29 cellular contexts compared by ENCODE assay signal in the genomic region with DNA sequence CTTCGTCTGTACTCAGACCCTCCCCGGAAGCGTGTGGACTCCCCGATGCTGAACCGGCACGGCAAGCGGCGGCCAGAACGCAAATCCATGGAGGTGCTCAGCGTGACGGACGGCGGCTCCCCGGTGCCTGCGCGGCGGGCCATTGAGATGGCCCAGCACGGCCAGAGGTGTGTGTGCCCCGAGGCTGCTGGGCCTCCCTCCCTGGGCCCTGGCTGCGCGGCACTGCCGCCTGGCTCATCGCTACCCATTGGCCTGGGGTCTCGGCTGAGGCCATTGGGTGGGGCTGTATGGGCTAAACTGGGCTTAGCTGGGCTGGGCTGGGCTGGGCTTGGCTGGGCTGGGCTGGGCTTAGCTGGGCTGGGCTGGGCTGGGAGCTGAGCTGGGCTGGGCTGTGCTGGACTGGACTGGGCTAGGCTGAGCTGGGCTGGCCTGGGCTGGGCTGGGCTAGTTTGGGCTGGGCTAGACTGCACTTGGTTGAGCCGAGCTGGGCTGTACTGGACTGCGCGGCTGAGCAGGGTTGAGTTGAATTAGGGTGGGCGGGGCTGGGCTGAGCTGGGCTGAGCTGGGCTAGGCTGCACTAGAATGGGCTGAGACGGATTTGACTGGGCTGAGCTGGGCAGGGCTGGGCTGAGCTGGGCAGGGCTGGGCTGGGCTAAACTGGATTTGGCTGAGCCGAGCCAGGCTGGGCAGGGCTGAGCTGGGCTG. TPM values are rescaled to one million over a fixed set of nuclear protein-coding genes. Genes with fewer than 3 reads are reported as not detected.
DNase-seq lines count a peak whose midpoint lies in the region; ATAC-seq, FAIRE-seq and TF ChIP-seq lines count a peak whose summit lies in the region.
"Had no signal": no experiment of that assay in that cellular context is flagged by ENCODE, and none has a peak within 500 bp of the region (broad histone marks: within the 10 kb centered on the region; RNA-seq: fewer than 3 reads in every experiment).

No MANE protein-coding gene starts in this region.

- H3K4me1 Mint-ChIP-seq in activated CD8-positive, alpha-beta T cell treated with anti-CD3 and anti-CD28 coated beads, Interleukin-2, amount 10 ng/mL, durations not matched to agents 7 days and 5 days (ENCODE audit: low read depth) = no peaks in the 10 kb centered on the region
- no peaks in the 10 kb centered on the region for H3K4me1 Mint-ChIP-seq in activated CD8-positive, alpha-beta T cell treated with anti-CD3 and anti-CD28 coated beads for 36 hours (ENCODE audit: low read depth)
- H3K4me1 Mint-ChIP-seq: activated CD4-positive, alpha-beta memory T cell treated with anti-CD3 and anti-CD28 coated beads, Interleukin-2, amount 10 ng/mL, durations not matched to agents 7 days and 5 days; B cell; brain; CD8-positive, alpha-beta memory T cell had no signal

- WGBS in pancreas, 2 donors = 87 to 88% methylated on average over 29 to 30 of the region's 30 CpGs

- in situ Hi-C loops in Panc1 (cut with HindIII; ENCODE audit: low pct_unique_long_range_greater_than_20kb, low sequenced_read_pairs) = no loop called here

- intact Hi-C loops in activated CD8-positive, alpha-beta T cell treated with anti-CD3 and anti-CD28 coated beads for 36 hours (cut with micrococcal nuclease) = no loop called here
- intact Hi-C loops in Panc1 (cut with micrococcal nuclease; ENCODE audit: unreplicated experiment) = no loop called here
- intact Hi-C loops in pancreas (cut with DNase I) = no loop called here

- CTCF ChIA-PET in activated CD8-positive, alpha-beta T cell treated with anti-CD3 and anti-CD28 coated beads, Interleukin-2, amount 10 ng/mL, durations not matched to agents 7 days and 5 days (lab: Charles Lee) = no interaction called here
- CTCF ChIA-PET in activated CD8-positive, alpha-beta T cell treated with anti-CD3 and anti-CD28 coated beads for 36 hours (lab: Charles Lee) = no interaction called here
- CTCF ChIA-PET in Panc1 (lab: Charles Lee) = interaction anchor here (0.5 to 1.0 kb wide), 4 partner anchors 21 to 237 kb away, joined by 3 to 4 read pairs (median 3); no protein-coding TSS in a partner anchor

- FAIRE-seq in pancreas (lab: Jason Lieb, UNC) = no peak
- FAIRE-seq: GM18507 had no signal

- H3K9me3 ChIP-seq in Panc1 (ENCODE audit: control insufficient read depth, insufficient read depth, low read depth, low read length) (no peaks in the 10 kb centered on the region), pancreas (no peaks in the 10 kb centered on the region)
- H3K9me3 ChIP-seq: testis had no signal

- no peak overlapping the region for H3K27ac ChIP-seq in Panc1 (ENCODE audit: low read length)
- no peak overlapping the region for H3K27ac ChIP-seq in pancreas
- H3K27ac ChIP-seq: KMS-11, testis had no signal

- H3K4me3 ChIP-seq in Panc1 (ENCODE audit: low read depth in 2 of 2, low read length in 2 of 2) = no peak overlapping the region
- H3K4me3 ChIP-seq in foreskin fibroblast (ENCODE audit: low read depth in 1 of 2, low read length in 2 of 2) = no peak overlapping the region
- H3K4me3 ChIP-seq in pancreas = no peak overlapping the region
- H3K4me3 ChIP-seq: dorsolateral prefrontal cortex, smooth muscle cell, testis had no signal

- TF ChIP-seq CTCF in activated CD8-positive, alpha-beta T cell treated with anti-CD3 and anti-CD28 coated beads for 36 hours (IDR thresholded peaks at IDR 0.05) = no peak
- no peak for TF ChIP-seq CTCF in Panc1 (IDR thresholded peaks at IDR 0.05)
- no peak for TF ChIP-seq CTCF in foreskin fibroblast (IDR thresholded peaks at IDR 0.05; ENCODE audit: low read depth, low read length)
- no peak for TF ChIP-seq CTCF in pancreas (IDR thresholded peaks at IDR 0.05)

- no peaks in the 10 kb centered on the region for H3K36me3 Mint-ChIP-seq in activated CD8-positive, alpha-beta T cell treated with anti-CD3 and anti-CD28 coated beads, Interleukin-2, amount 10 ng/mL, durations not matched to agents 7 days and 5 days (ENCODE audit: low read depth)
- no peaks in the 10 kb centered on the region for H3K36me3 Mint-ChIP-seq in activated CD8-positive, alpha-beta T cell treated with anti-CD3 and anti-CD28 coated beads for 36 hours (ENCODE audit: low read depth)
- H3K36me3 Mint-ChIP-seq: brain; CD8-positive, alpha-beta memory T cell had no signal

- H3K27ac Mint-ChIP-seq in activated CD8-positive, alpha-beta T cell treated with anti-CD3 and anti-CD28 coated beads, Interleukin-2, amount 10 ng/mL, durations not matched to agents 7 days and 5 days = no peak overlapping the region
- H3K27ac Mint-ChIP-seq in activated CD8-positive, alpha-beta T cell treated with anti-CD3 and anti-CD28 coated beads for 36 hours = no peak overlapping the region
- H3K27ac Mint-ChIP-seq: activated CD4-positive, alpha-beta memory T cell treated with anti-CD3 and anti-CD28 coated beads, Interleukin-2, amount 10 ng/mL, durations not matched to agents 7 days and 5 days; activated T-helper 2 cell treated with anti-CD3 and anti-CD28 coated beads, Interferon-gamma antibody, Interleukin-2, Interleukin-4, amounts not matched to agents 10 μg/mL and 5 μg/mL and 100 μg/mL, durations not matched to agents 14 hours and 24 hours and 36 hours; B cell; CD8-positive, alpha-beta memory T cell had no signal

- peaks cover 16% of the 10 kb centered on the region for H3K4me1 ChIP-seq in Panc1 (ENCODE audit: control insufficient read depth, insufficient read depth, low read length)
- no peaks in the 10 kb centered on the region for H3K4me1 ChIP-seq in pancreas
- H3K4me1 ChIP-seq: testis had no signal

- H3K36me3 ChIP-seq in Panc1 (ENCODE audit: control insufficient read depth, insufficient read depth, low read length) = no peaks in the 10 kb centered on the region
- peaks cover 0 to 31% (median 0%) of the 10 kb centered on the region in 3 donors for H3K36me3 ChIP-seq in pancreas

- ATAC-seq in activated CD8-positive, alpha-beta T cell treated with anti-CD3 and anti-CD28 coated beads, Interleukin-2, amount 10 ng/mL, durations not matched to agents 7 days and 5 days = peak; percentile 20
- ATAC-seq in activated CD8-positive, alpha-beta T cell treated with anti-CD3 and anti-CD28 coated beads for 36 hours = no peak
- ATAC-seq in Panc1 = peak; percentile 46
- peak; percentile 29 to 35 (median 30) for ATAC-seq in pancreas
- ATAC-seq in GM21360 (IDR thresholded peaks at IDR 0.05; ENCODE audit: unreplicated experiment) = no peak
- ATAC-seq in HG02840 (IDR thresholded peaks at IDR 0.05; ENCODE audit: low FRiP score, unreplicated experiment) = no peak
- no peak for ATAC-seq in HG02973 (IDR thresholded peaks at IDR 0.05; ENCODE audit: unreplicated experiment)
- ATAC-seq: left cardiac atrium, Right ventricle myocardium inferior had no signal

- no peaks in the 10 kb centered on the region for H3K27me3 ChIP-seq in Panc1 (ENCODE audit: control insufficient read depth, insufficient read depth, low read length)
- H3K27me3 ChIP-seq in pancreas = no peaks in the 10 kb centered on the region
- H3K27me3 ChIP-seq: dorsolateral prefrontal cortex, testis had no signal

- no peak for DNase-seq in activated CD8-positive, alpha-beta T cell treated with anti-CD3 and anti-CD28 coated beads, Interleukin-2, amount 10 ng/mL, durations not matched to agents 7 days and 5 days
- no peak for DNase-seq in activated CD8-positive, alpha-beta T cell treated with anti-CD3 and anti-CD28 coated beads for 36 hours
- DNase-seq in Panc1 (ENCODE audit: low read depth, low spot score) (no peak), foreskin fibroblast (peak; percentile 7 to 26), pancreas (no peak)
- DNase-seq: activated CD4-positive, alpha-beta memory T cell treated with anti-CD3 and anti-CD28 coated beads, Interleukin-2, amount 10 ng/mL, durations not matched to agents 7 days and 5 days; activated CD4-positive, alpha-beta T cell treated with anti-CD3 and anti-CD28 coated beads for 1 hour; activated naive CD4-positive, alpha-beta T cell treated with anti-CD3 and anti-CD28 coated beads, Interleukin-2, amount 50 U/mL, for 16 hours; CD8-positive, alpha-beta memory T cell; cerebellar nuclear complex; dorsolateral prefrontal cortex; hypothalamus; left cardiac atrium; NCI-H1417 treated with DMSO at 0.1 percent for 48 hours; NCI-H2029 treated with DMSO at 0.1 percent for 48 hours; NCI-H524 treated with DMSO at 0.1 percent for 48 hours; stimulated activated naive CD4-positive, alpha-beta T cell treated with Interleukin-2 at 50 U/mL for 16 hours; testis had no signal

- no peak overlapping the region for H3K4me3 Mint-ChIP-seq in activated CD8-positive, alpha-beta T cell treated with anti-CD3 and anti-CD28 coated beads, Interleukin-2, amount 10 ng/mL, durations not matched to agents 7 days and 5 days
- no peak overlapping the region for H3K4me3 Mint-ChIP-seq in activated CD8-positive, alpha-beta T cell treated with anti-CD3 and anti-CD28 coated beads for 36 hours
- H3K4me3 Mint-ChIP-seq: activated CD4-positive, alpha-beta memory T cell treated with anti-CD3 and anti-CD28 coated beads, Interleukin-2, amount 10 ng/mL, durations not matched to agents 7 days and 5 days; B cell; brain; CD8-positive, alpha-beta memory T cell had no signal

- H3K9me3 Mint-ChIP-seq in activated CD8-positive, alpha-beta T cell treated with anti-CD3 and anti-CD28 coated beads, Interleukin-2, amount 10 ng/mL, durations not matched to agents 7 days and 5 days (ENCODE audit: insufficient read depth) = no peaks in the 10 kb centered on the region
- no peaks in the 10 kb centered on the region for H3K9me3 Mint-ChIP-seq in activated CD8-positive, alpha-beta T cell treated with anti-CD3 and anti-CD28 coated beads for 36 hours
- H3K9me3 Mint-ChIP-seq: activated CD4-positive, alpha-beta memory T cell treated with anti-CD3 and anti-CD28 coated beads, Interleukin-2, amount 10 ng/mL, durations not matched to agents 7 days and 5 days; activated T-helper 2 cell treated with anti-CD3 and anti-CD28 coated beads, Interferon-gamma antibody, Interleukin-2, Interleukin-4, amounts not matched to agents 10 μg/mL and 5 μg/mL and 100 μg/mL, durations not matched to agents 14 hours and 24 hours and 36 hours; brain; CD8-positive, alpha-beta memory T cell had no signal

- POLR2A ChIA-PET in activated CD8-positive, alpha-beta T cell treated with anti-CD3 and anti-CD28 coated beads, Interleukin-2, amount 10 ng/mL, durations not matched to agents 7 days and 5 days (lab: Charles Lee) = no interaction called here
- POLR2A ChIA-PET in activated CD8-positive, alpha-beta T cell treated with anti-CD3 and anti-CD28 coated beads for 36 hours (lab: Charles Lee) = no interaction called here
- POLR2A ChIA-PET in Panc1 (lab: Charles Lee) = interaction anchor here (0.6 kb wide), 1 partner anchor 103 kb away, joined by 4 read pairs; no protein-coding TSS in a partner anchor

- H3K27me3 Mint-ChIP-seq in activated CD8-positive, alpha-beta T cell treated with anti-CD3 and anti-CD28 coated beads, Interleukin-2, amount 10 ng/mL, durations not matched to agents 7 days and 5 days (ENCODE audit: low read depth) = no peaks in the 10 kb centered on the region
- H3K27me3 Mint-ChIP-seq in activated CD8-positive, alpha-beta T cell treated with anti-CD3 and anti-CD28 coated beads for 36 hours = no peaks in the 10 kb centered on the region
- H3K27me3 Mint-ChIP-seq: activated CD4-positive, alpha-beta memory T cell treated with anti-CD3 and anti-CD28 coated beads, Interleukin-2, amount 10 ng/mL, durations not matched to agents 7 days and 5 days; B cell; brain had no signal

- BruUV-seq in Panc1 (replicated peaks; lab: Mats Ljungman, UMichigan) = no TSS peak

RNA-seq across cellular contexts. Expression of a gene that starts 40.7 kb away (rescaled TPM):
- total RNA-seq in activated CD8-positive, alpha-beta T cell treated with anti-CD3 and anti-CD28 coated beads, Interleukin-2, amount 10 ng/mL, durations not matched to agents 7 days and 5 days = 10 to 100 TPM; 29.3 to 31.6 TPM
- 10 to 100 TPM; 13.2 to 14.0 TPM for total RNA-seq in activated CD8-positive, alpha-beta T cell treated with anti-CD3 and anti-CD28 coated beads for 36 hours
- 51.2 TPM for total RNA-seq in Panc1 (2021; ENCODE audit: unreplicated experiment)
- polyA plus RNA-seq in Panc1 (2012; ENCODE audit: insufficient read length) = 72.5 TPM
- total RNA-seq in pancreas = 10 to 100 TPM; 13.7 to 23.3 (median 17.7) TPM
- polyA plus RNA-seq in pancreas = 10 to 100 TPM; 25.1 to 30.4 TPM

RNA-seq across cellular contexts. Expression of a gene that starts 56.2 kb away (rescaled TPM):
- under 1 TPM in 1 of 2 experiments, not detected in 1; 0.39 TPM for total RNA-seq in activated CD8-positive, alpha-beta T cell treated with anti-CD3 and anti-CD28 coated beads, Interleukin-2, amount 10 ng/mL, durations not matched to agents 7 days and 5 days
- 1 to 10 TPM; 1.1 to 2.0 TPM for total RNA-seq in activated CD8-positive, alpha-beta T cell treated with anti-CD3 and anti-CD28 coated beads for 36 hours
- total RNA-seq in Panc1 (2021; ENCODE audit: unreplicated experiment) (32.2 TPM), pancreas (10 to 100 TPM; 44.2 to 77.6 (median 62.0) TPM)
- 47.7 TPM for polyA plus RNA-seq in Panc1 (2012; ENCODE audit: insufficient read length)
- 100 to 1,000 TPM in 1 of 2 donors, 10 to 100 TPM in 1; 77.0 to 215 TPM for polyA plus RNA-seq in pancreas
- total RNA-seq: T-helper 2 cell treated with Interferon-gamma antibody and Interleukin-4, amounts not matched to agents 100 ng/mL and 5 ng/mL, for 36 hours had no signal

Comparison
In these comparisons a context has a peak if more than half of its experiments do, and no peak if none do; other contexts are left out.
1. ATAC-seq: peak in activated CD8-positive, alpha-beta T cell treated with anti-CD3 and anti-CD28 coated beads, Interleukin-2, amount 10 ng/mL, durations not matched to agents 7 days and 5 days (single experiment), Panc1 (single experiment) and pancreas (4 of 4); none in activated CD8-positive, alpha-beta T cell treated with anti-CD3 and anti-CD28 coated beads for 36 hours (single experiment), GM21360 (single experiment), HG02840 (single experiment) and HG02973 (single experiment).
2. DNase-seq: peak in foreskin fibroblast (2 of 2); none in activated CD8-positive, alpha-beta T cell treated with anti-CD3 and anti-CD28 coated beads, Interleukin-2, amount 10 ng/mL, durations not matched to agents 7 days and 5 days (single experiment), activated CD8-positive, alpha-beta T cell treated with anti-CD3 and anti-CD28 coated beads for 36 hours (single experiment), Panc1 (single experiment) and pancreas (0 of 6).
3. RNA of a gene that starts 56.2 kb away (total RNA-seq): 44.2 to 77.6 TPM in pancreas and 32.2 TPM in Panc1 (single experiment); 1.1 to 2.0 TPM in activated CD8-positive, alpha-beta T cell treated with anti-CD3 and anti-CD28 coated beads for 36 hours and 0.39 TPM in activated CD8-positive, alpha-beta T cell treated with anti-CD3 and anti-CD28 coated beads, Interleukin-2, amount 10 ng/mL, durations not matched to agents 7 days and 5 days; every median in the first group is over 10 times any median in the second.